In the genomic region with DNA sequence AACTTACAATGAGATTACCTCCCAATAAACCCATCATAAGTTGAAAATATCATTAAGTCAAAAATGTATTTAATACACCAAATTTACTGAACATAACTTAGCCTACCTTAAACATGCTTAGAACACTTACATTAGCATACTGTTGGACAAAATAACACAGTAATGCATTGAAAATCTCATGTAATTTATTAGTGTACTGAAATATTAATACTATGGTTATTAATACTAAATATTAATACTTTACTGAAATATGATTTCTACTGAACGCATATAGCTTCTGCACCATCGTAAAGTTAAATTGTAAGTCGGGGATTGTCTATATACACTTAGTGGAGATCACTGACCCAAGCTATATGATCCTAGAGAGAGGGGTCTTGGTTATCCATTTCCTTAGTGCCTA, we compare ENCODE assay signal across 19 cellular contexts. TPM values are rescaled to one million over a fixed set of nuclear protein-coding genes. Genes with fewer than 3 reads are reported as not detected.
"Had no signal": no experiment of that assay in that cellular context is flagged by ENCODE, and none has a peak within 500 bp of the region (broad histone marks: within the 10 kb centered on the region; RNA-seq: fewer than 3 reads in every experiment).

No MANE protein-coding gene starts in this region.

- H3K27ac Mint-ChIP-seq: activated B cell treated with CpG ODN at 0.5 μM for 24 hours; activated CD4-positive, alpha-beta T cell treated with anti-CD3 and anti-CD28 coated beads, Interleukin-2, amount 10 ng/mL, durations not matched to agents 24 days and 14 days; activated naive CD8-positive, alpha-beta T cell treated with anti-CD3 and anti-CD28 coated beads for 36 hours; stimulated activated naive CD8-positive, alpha-beta T cell treated with anti-CD3 and anti-CD28 coated beads, Interleukin-15, amount 100 ng/mL, for 72 hours had no signal

- H3K27me3 ChIP-seq: brain microvascular endothelial cell, testis, upper lobe of left lung had no signal

- H3K9me3 ChIP-seq: lower lobe of right lung, testis, upper lobe of left lung had no signal

- H3K27me3 Mint-ChIP-seq: activated B cell treated with CpG ODN at 0.5 μM for 24 hours; activated CD4-positive, alpha-beta T cell treated with anti-CD3 and anti-CD28 coated beads, Interleukin-2, amount 10 ng/mL, durations not matched to agents 24 days and 14 days; activated naive CD8-positive, alpha-beta T cell treated with anti-CD3 and anti-CD28 coated beads for 36 hours; central memory CD8-positive, alpha-beta T cell; stimulated activated naive CD8-positive, alpha-beta T cell treated with anti-CD3 and anti-CD28 coated beads, Interleukin-15, amount 100 ng/mL, for 72 hours; T-helper 17 cell had no signal

- DNase-seq: activated B cell treated with CpG ODN at 0.5 μM for 24 hours; activated CD4-positive, alpha-beta T cell treated with anti-CD3 and anti-CD28 coated beads, Interleukin-2, amount 10 ng/mL, durations not matched to agents 24 days and 14 days; activated naive CD8-positive, alpha-beta T cell treated with anti-CD3 and anti-CD28 coated beads for 36 hours; amygdala; brain microvascular endothelial cell; foreskin melanocyte; head of caudate nucleus; left colon; lower lobe of right lung; midbrain; stimulated activated CD4-positive, alpha-beta T cell treated with anti-CD3 and anti-CD28 coated beads, Interleukin-1b, Interleukin-23, amount 100 ng/mL, for 48 hours; stimulated activated naive CD8-positive, alpha-beta T cell treated with anti-CD3 and anti-CD28 coated beads, Interleukin-15, amount 100 ng/mL, for 72 hours; T-helper 17 cell; testis; upper lobe of left lung had no signal

- ATAC-seq: left colon; lower lobe of right lung; stimulated activated naive CD8-positive, alpha-beta T cell treated with anti-CD3 and anti-CD28 coated beads, Interleukin-15, amount 100 ng/mL, for 72 hours; T-helper 17 cell had no signal

- H3K36me3 ChIP-seq: brain microvascular endothelial cell, lower lobe of right lung, upper lobe of left lung had no signal

- H3K9me3 Mint-ChIP-seq: activated B cell treated with CpG ODN at 0.5 μM for 24 hours; activated CD4-positive, alpha-beta T cell treated with anti-CD3 and anti-CD28 coated beads, Interleukin-2, amount 10 ng/mL, durations not matched to agents 24 days and 14 days; activated naive CD8-positive, alpha-beta T cell treated with anti-CD3 and anti-CD28 coated beads for 36 hours; central memory CD8-positive, alpha-beta T cell; stimulated activated naive CD8-positive, alpha-beta T cell treated with anti-CD3 and anti-CD28 coated beads, Interleukin-15, amount 100 ng/mL, for 72 hours had no signal

- H3K4me3 ChIP-seq: coronary artery, lower lobe of right lung, testis, upper lobe of left lung had no signal

- H3K4me3 Mint-ChIP-seq: activated B cell treated with CpG ODN at 0.5 μM for 24 hours; activated CD4-positive, alpha-beta T cell treated with anti-CD3 and anti-CD28 coated beads, Interleukin-2, amount 10 ng/mL, durations not matched to agents 24 days and 14 days; activated naive CD8-positive, alpha-beta T cell treated with anti-CD3 and anti-CD28 coated beads for 36 hours; central memory CD8-positive, alpha-beta T cell; stimulated activated naive CD8-positive, alpha-beta T cell treated with anti-CD3 and anti-CD28 coated beads, Interleukin-15, amount 100 ng/mL, for 72 hours; T-helper 17 cell had no signal

- H3K9ac ChIP-seq: parathyroid adenoma had no signal

- H3K27ac ChIP-seq: brain microvascular endothelial cell, coronary artery, lower lobe of right lung, parathyroid adenoma, testis had no signal

RNA-seq across cellular contexts. Expression of a gene that starts 34.6 kb away (rescaled TPM):
- total RNA-seq: activated CD4-positive, alpha-beta T cell treated with anti-CD3 and anti-CD28 coated beads, Interleukin-2, amount 10 ng/mL, durations not matched to agents 24 days and 14 days; left colon; lower lobe of right lung; myocyte; T-helper 17 cell had no signal
